Comparison of ENCODE assay signal across 8 cellular contexts in the genomic region with DNA sequence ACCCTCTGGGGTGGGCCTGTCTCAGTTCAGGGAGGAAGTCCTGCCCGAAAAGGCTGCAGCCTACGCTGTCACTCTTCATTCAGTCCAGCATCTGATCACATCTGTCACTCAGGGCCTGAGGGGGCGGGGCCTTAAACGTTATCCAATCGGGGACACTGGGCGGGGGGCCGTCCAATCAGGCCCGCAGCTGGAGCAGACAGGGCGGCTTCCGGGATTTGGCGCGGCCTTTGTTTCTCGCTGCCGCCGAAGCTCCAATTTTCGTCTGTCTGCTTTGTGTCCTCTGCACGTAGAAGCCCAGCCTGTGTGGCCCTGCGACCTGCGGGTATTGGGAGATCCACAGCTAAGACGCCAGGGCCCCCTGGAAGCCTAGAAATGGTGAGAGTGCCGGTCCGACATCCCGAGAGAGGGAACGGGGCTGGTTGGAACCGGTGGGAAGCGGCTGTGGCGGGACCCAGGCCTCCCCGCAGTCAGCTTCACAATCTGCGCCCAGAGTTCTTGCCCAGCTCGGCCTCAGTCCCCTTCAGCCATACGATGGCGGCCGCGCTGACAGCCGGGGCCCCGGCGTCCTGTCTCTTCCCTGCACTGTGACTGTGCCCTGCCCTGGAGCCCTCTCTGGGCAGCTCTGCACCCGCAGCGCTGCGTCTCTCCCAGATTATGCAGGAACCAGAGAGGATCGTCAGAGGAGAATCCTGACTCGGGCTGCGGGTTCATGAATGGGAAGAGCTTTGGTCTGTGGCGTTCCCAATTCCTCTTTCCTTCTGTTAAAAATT. TPM values are rescaled to one million over a fixed set of nuclear protein-coding genes. Genes with fewer than 3 reads are reported as not detected.
A peak's percentile ranks its signal among the peaks of the same experiment; 100 is the strongest.
DNase-seq lines count a peak whose midpoint lies in the region; ATAC-seq and TF ChIP-seq lines count a peak whose summit lies in the region.

A gene (plus strand): TSS at position 224 of the 770 bp plus-strand sequence. CDS start 149 bp downstream, at position 373.

- intact Hi-C loops in left ventricle myocardium superior (cut with micrococcal nuclease), result no loop called here
- intact Hi-C loops in posterior vena cava (cut with DNase I), result no loop called here

- no peak for TF ChIP-seq POLR2A in Peyer's patch (IDR thresholded peaks at IDR 0.05)

- H3K36me3 ChIP-seq in Peyer's patch, result no peaks in the 10 kb centered on the region

- H3K4me3 ChIP-seq in Peyer's patch, result peak within 1 kb of the TSS; percentile 18 to 49 (median 42)

- DNase-seq in Peyer's patch (no peak), left ventricle myocardium superior (peak; percentile 54), posterior vena cava (ENCODE audit: low spot score) (peak; percentile 80), ureter (ENCODE audit: low spot score) (peak; percentile 44)
- DNase-seq in activated naive CD8-positive, alpha-beta T cell treated with anti-CD3 and anti-CD28 coated beads, Interleukin-2, amount 50 U/mL, for 16 hours (ENCODE audit: low read depth, low spot score), result peak; percentile 11

- no peaks in the 10 kb centered on the region for H3K4me1 ChIP-seq in Peyer's patch

- no peak within 1 kb of the TSS for H3K27ac ChIP-seq in Peyer's patch

- ATAC-seq in GM18861 (IDR thresholded peaks at IDR 0.05; ENCODE audit: unreplicated experiment) (peak; percentile 84), HG03439 (IDR thresholded peaks at IDR 0.05; ENCODE audit: unreplicated experiment) (peak; percentile 84), left ventricle myocardium superior (peak; percentile 95), GM21717 (IDR thresholded peaks at IDR 0.05; ENCODE audit: unreplicated experiment) (no peak)

- no peaks in the 10 kb centered on the region for H3K9me3 ChIP-seq in Peyer's patch

- H3K27me3 ChIP-seq in Peyer's patch, result no peaks in the 10 kb centered on the region

- no peak for TF ChIP-seq CTCF in Peyer's patch (IDR thresholded peaks at IDR 0.05)

RNA-seq across cellular contexts. Expression of the gene that starts here (rescaled TPM):
- not detected for total RNA-seq in Peyer's patch
- total RNA-seq in left ventricle myocardium superior, result not detected
- total RNA-seq in posterior vena cava, result 1 to 10 TPM in 1 of 2 donors, under 1 TPM in 1; 0.33 to 1.0 TPM
- 3.3 TPM for total RNA-seq in ureter

Comparison
In these comparisons a context has a peak if more than half of its experiments do, and no peak if none do; other contexts are left out.
1. Peak in DNase-seq and ATAC-seq in left ventricle myocardium superior; RNA of the gene not detected or under 1 TPM.
2. DNase-seq: peak in activated naive CD8-positive, alpha-beta T cell treated with anti-CD3 and anti-CD28 coated beads, Interleukin-2, amount 50 U/mL, for 16 hours (single experiment), posterior vena cava (single experiment) and ureter (single experiment); none in Peyer's patch (0 of 3).